10 cellular contexts compared by ENCODE assay signal in the genomic region with DNA sequence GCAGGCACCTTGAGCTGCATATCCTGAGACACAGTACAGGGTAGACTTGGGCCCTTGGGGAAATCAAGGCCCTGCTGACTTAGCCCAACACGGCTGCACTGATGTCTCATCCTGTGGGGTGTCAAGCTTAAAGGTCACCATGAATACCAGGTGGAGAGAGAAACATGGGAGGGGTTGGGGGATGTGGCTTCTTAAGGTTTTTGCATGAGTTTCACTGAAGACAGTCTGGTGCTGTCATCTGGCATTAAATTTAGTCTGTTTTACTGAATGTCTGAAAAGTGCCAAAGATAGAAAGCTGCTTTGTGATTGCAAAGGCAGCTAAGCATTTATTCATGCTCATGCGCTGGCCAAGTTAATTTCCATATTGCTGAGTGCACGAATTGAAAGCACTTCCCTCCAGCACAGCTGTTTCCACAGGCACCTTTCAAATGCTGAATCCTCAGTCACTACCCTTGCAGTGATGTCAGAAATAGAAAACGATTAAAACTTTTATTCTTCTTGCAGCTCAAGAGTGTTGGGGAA.
DNase-seq lines count a peak whose midpoint lies in the region; ATAC-seq, FAIRE-seq and TF ChIP-seq lines count a peak whose summit lies in the region.
"Had no signal": no experiment of that assay in that cellular context is flagged by ENCODE, and none has a peak within 500 bp of the region (broad histone marks: within the 10 kb centered on the region; RNA-seq: fewer than 3 reads in every experiment).

No MANE protein-coding gene starts in this region.

- H3K4me3 Mint-ChIP-seq in activated CD4-positive, alpha-beta T cell treated with anti-CD3 and anti-CD28 coated beads for 36 hours: peak overlapping the region; percentile 29

- H3K27ac Mint-ChIP-seq in activated CD4-positive, alpha-beta T cell treated with anti-CD3 and anti-CD28 coated beads for 36 hours: peak overlapping the region; percentile 69

- TF ChIP-seq EP300 in HepG2 (IDR thresholded peaks at IDR 0.05; ENCODE audit: low read depth in 2 of 2, low read length in 2 of 2) (no peak), HepG2 (CRISPR knock-in tag; IDR thresholded peaks at IDR 0.05; ENCODE audit: borderline replicate concordance) (no peak)

- no peaks in the 10 kb centered on the region for H3K4me1 ChIP-seq in HepG2 (ENCODE audit: insufficient read depth, low read length)

- no peaks in the 10 kb centered on the region for H3K36me3 ChIP-seq in HepG2 (replicated peaks in 1 of 2; ENCODE audit: control insufficient read depth in 1 of 2, insufficient read depth in 2 of 2, low read length in 2 of 2)

- H3K4me3 ChIP-seq in HepG2 (replicated peaks in 1 of 3; ENCODE audit: insufficient read depth in 1 of 3, low read depth in 2 of 3, low read length in 3 of 3): no peak overlapping the region
- H3K4me3 ChIP-seq: lung had no signal

- no peaks in the 10 kb centered on the region for H4K20me1 ChIP-seq in HepG2 (ENCODE audit: insufficient read depth, low read length)

- no peaks in the 10 kb centered on the region for H3K27me3 Mint-ChIP-seq in activated CD4-positive, alpha-beta T cell treated with anti-CD3 and anti-CD28 coated beads for 36 hours

- H3K4me2 ChIP-seq in HepG2 (ENCODE audit: low read depth, low read length): no peak overlapping the region

- ATAC-seq in activated CD4-positive, alpha-beta T cell treated with anti-CD3 and anti-CD28 coated beads for 36 hours: peak; percentile 78
- ATAC-seq in HG02943 (IDR thresholded peaks at IDR 0.05; ENCODE audit: low read depth, unreplicated experiment) (peak; percentile 95), HepG2 (no peak)

- in situ Hi-C loops in HepG2 (cut with HindIII; ENCODE audit: extremely low pct_ligation_motif_present, low pct_unique_long_range_greater_than_20kb): no loop called here

- no peak for TF ChIP-seq POLR2A in HepG2 (IDR thresholded peaks at IDR 0.05; ENCODE audit: insufficient read depth in 1 of 2, low read depth in 2 of 2, low read length in 2 of 2)

- POLR2A ChIA-PET in activated CD4-positive, alpha-beta T cell treated with anti-CD3 and anti-CD28 coated beads for 36 hours (lab: Charles Lee): interaction anchor here (0.5 to 1.2 kb wide), 4 partner anchors 23 to 174 kb away, joined by 3 to 5 read pairs (median 4); partner anchors contain the start of gene OSBPL3
- POLR2A ChIA-PET in HepG2 (lab: Yijun Ruan, JAX): no interaction called here

- intact Hi-C loops in activated CD4-positive, alpha-beta T cell treated with anti-CD3 and anti-CD28 coated beads for 36 hours (cut with DNase I, micrococcal nuclease): loop anchor here (1.0 to 2.0 kb wide), 2 partner anchors 12 to 57 kb away; no protein-coding TSS in a partner anchor
- intact Hi-C loops in HepG2 (cut with micrococcal nuclease; ENCODE audit: unreplicated experiment): no loop called here

- H3K9ac ChIP-seq in HepG2 (ENCODE audit: insufficient read depth, low read depth, low read length): no peak overlapping the region

- CTCF ChIA-PET in activated CD4-positive, alpha-beta T cell treated with anti-CD3 and anti-CD28 coated beads for 36 hours (lab: Charles Lee): interaction anchor here (0.6 to 3.3 kb wide), 8 partner anchors 21 to 1497 kb away, joined by 3 to 18 read pairs (median 3); no protein-coding TSS in a partner anchor
- CTCF ChIA-PET in HepG2 (lab: Yijun Ruan, JAX; ENCODE audit: low intra/inter-chr PET ratio, low total read pairs): no interaction called here

- peaks cover 6% of the 10 kb centered on the region for H3K36me3 Mint-ChIP-seq in activated CD4-positive, alpha-beta T cell treated with anti-CD3 and anti-CD28 coated beads for 36 hours (ENCODE audit: low read depth)

- H3K9me3 Mint-ChIP-seq in activated CD4-positive, alpha-beta T cell treated with anti-CD3 and anti-CD28 coated beads for 36 hours (ENCODE audit: low read depth): no peaks in the 10 kb centered on the region

- FAIRE-seq in HTR-8/SVneo (lab: Jason Lieb, UNC) (no peak), HepG2 (lab: Jason Lieb, UNC) (no peak)
- FAIRE-seq: TTC549 had no signal

- no peak overlapping the region for H3K27ac ChIP-seq in HepG2 (ENCODE audit: extremely low read length, insufficient read depth, low read length)

- TF ChIP-seq CTCF in HepG2 (CRISPR knock-in tag; IDR thresholded peaks at IDR 0.05): no peak

- WGBS in HepG2 (ENCODE audit: low lambda C conversion rate): 98% methylated on average over 4 of the region's 4 CpGs

- no peak overlapping the region for H2AFZ ChIP-seq in HepG2 (ENCODE audit: low read length)

- no TSS peak for BruUV-seq in HepG2 (replicated peaks; lab: Mats Ljungman, UMichigan)

- no peaks in the 10 kb centered on the region for H3K27me3 ChIP-seq in HepG2 (ENCODE audit: control insufficient read depth in 1 of 2, insufficient read depth in 2 of 2, low read length in 2 of 2)

- TF ChIP-seq RAD21 in HepG2 (CRISPR knock-in tag; IDR thresholded peaks at IDR 0.05): no peak

- H3K4me1 Mint-ChIP-seq in activated CD4-positive, alpha-beta T cell treated with anti-CD3 and anti-CD28 coated beads for 36 hours: peaks cover 56% of the 10 kb centered on the region

- DNase-seq in activated CD4-positive, alpha-beta T cell treated with anti-CD3 and anti-CD28 coated beads for 36 hours: peak; percentile 59
- no peak for DNase-seq in activated CD4-positive, alpha-beta T cell treated with anti-CD3 and anti-CD28 coated beads for 1 hour
- DNase-seq in activated CD4-positive, alpha-beta T cell treated with anti-CD3 and anti-CD28 coated beads for 48 hours: peak; percentile 47
- peak; percentile 74 for DNase-seq in inferior parietal cortex (ENCODE audit: extremely low spot score)
- DNase-seq in HCEC 1CT: no peak
- DNase-seq in HTR-8/SVneo (ENCODE audit: insufficient read length, low spot score): no peak
- no peak for DNase-seq in HepG2 (ENCODE audit: low spot score)

- no peaks in the 10 kb centered on the region for H3K79me2 ChIP-seq in HepG2 (ENCODE audit: insufficient read depth, low read length)

- no peaks in the 10 kb centered on the region for H3K9me3 ChIP-seq in HepG2 (ENCODE audit: low read length)

TF ChIP-seq in HepG2, 621 proteins besides CTCF, POLR2A, EP300 and RAD21:
- TF ChIP-seq ZNF546 (CRISPR knock-in tag; conservative IDR thresholded peaks at IDR 0.05) (no peak), KIAA2018 (CRISPR knock-in tag; IDR thresholded peaks at IDR 0.05; ENCODE audit: borderline replicate concordance) (no peak), ZBTB7B (CRISPR knock-in tag; IDR thresholded peaks at IDR 0.05) (no peak), ONECUT2 (CRISPR knock-in tag; IDR thresholded peaks at IDR 0.05) (no peak), SRSF9 (IDR thresholded peaks at IDR 0.05; ENCODE audit: borderline replicate concordance, insufficient read depth, low read depth, low read length, poor library complexity, severe bottlenecking) (no peak), YEATS2 (CRISPR knock-in tag; IDR thresholded peaks at IDR 0.05; ENCODE audit: borderline replicate concordance) (no peak)

Comparison
In these comparisons a context has a peak if more than half of its experiments do, and no peak if none do; other contexts are left out.
1. DNase-seq: peak in activated CD4-positive, alpha-beta T cell treated with anti-CD3 and anti-CD28 coated beads for 36 hours (single experiment), activated CD4-positive, alpha-beta T cell treated with anti-CD3 and anti-CD28 coated beads for 48 hours (single experiment) and inferior parietal cortex (single experiment); none in activated CD4-positive, alpha-beta T cell treated with anti-CD3 and anti-CD28 coated beads for 1 hour (single experiment), HCEC 1CT (single experiment), HTR-8/SVneo (single experiment) and HepG2 (single experiment).